ENCODE assay signal across 8 cellular contexts in genomic region chr9:21402387-21403247, GRCh38. TPM values are rescaled to one million over a fixed set of nuclear protein-coding genes. Genes with fewer than 3 reads are reported as not detected.
DNase-seq lines count a peak whose midpoint lies in the region; ATAC-seq lines count a peak whose summit lies in the region.

No MANE protein-coding gene starts in this region.

- POLR2A ChIA-PET in T-cell (lab: Charles Lee), result interaction anchor here in 1 of 2 donors (0.7 kb wide), 1 partner anchor 50 kb away, joined by 4 read pairs; no protein-coding TSS in a partner anchor

- H3K36me3 ChIP-seq in Karpas-422 (ENCODE audit: insufficient read depth, low read length), result no peaks in the 10 kb centered on the region

- H3K27ac Mint-ChIP-seq in T-cell, result no peak overlapping the region

- no peaks in the 10 kb centered on the region for H3K9me3 Mint-ChIP-seq in T-cell

- no peak overlapping the region for H3K4me2 ChIP-seq in Karpas-422 (ENCODE audit: low read depth, low read length, poor library complexity, severe bottlenecking)

- WGBS in right cardiac atrium, result 2% methylated on average over 53 of the region's 53 CpGs

- intact Hi-C loops in right cardiac atrium (cut with DNase I), result no loop called here

- no peaks in the 10 kb centered on the region for H3K9me3 ChIP-seq in right cardiac atrium (ENCODE audit: control insufficient read depth, low read length)
- no peaks in the 10 kb centered on the region for H3K9me3 ChIP-seq in Karpas-422 (ENCODE audit: low read length)

- peaks cover 0 to 9% (median 9%) of the 10 kb centered on the region in 3 donors for H3K4me1 Mint-ChIP-seq in T-cell

- peak; percentile 33 for DNase-seq in stimulated activated CD4-positive, alpha-beta T cell treated with anti-CD3 and anti-CD28 coated beads, Interleukin-15, amount 100 ng/mL, for 24 hours
- DNase-seq in stimulated activated CD4-positive, alpha-beta T cell treated with anti-CD3 and anti-CD28 coated beads, Interleukin-4, amount 100 ng/mL, for 24 hours, result no peak
- DNase-seq in T-cell (peak in 1 of 34 experiments; percentile 6), right cardiac atrium (peak in 2 of 3 donors; percentile 47 to 51), skeletal muscle cell (ENCODE audit: low read depth) (no peak), SKM-1 treated with dmso at 0.1 percent for 144 hours (lab: John Stamatoyannopoulos, UW; ENCODE audit: unreplicated experiment) (no peak), Karpas-422 (no peak)

- CTCF ChIA-PET in T-cell (lab: Charles Lee), result interaction anchor here in 1 of 2 donors (0.8 to 1.0 kb wide), 2 partner anchors 73 to 76 kb away, joined by 3 to 4 read pairs; no protein-coding TSS in a partner anchor

- no peaks in the 10 kb centered on the region for H3K79me2 ChIP-seq in Karpas-422 (ENCODE audit: low read length)

- H4K20me1 ChIP-seq in Karpas-422 (ENCODE audit: insufficient read depth, low read depth, low read length), result no peaks in the 10 kb centered on the region

- peak overlapping the region; percentile 40 to 62 (median 57) for H3K4me3 Mint-ChIP-seq in T-cell

- ATAC-seq in T-cell (replicated peaks in 1 of 4) (peak in 3 of 4 experiments; percentile 41 to 53 (median 43)), right cardiac atrium (no peak), GM21825 (IDR thresholded peaks at IDR 0.05; ENCODE audit: unreplicated experiment) (no peak)

- H3K9me2 ChIP-seq in Karpas-422 (replicated peaks; ENCODE audit: insufficient read depth, low read length), result no peaks in the 10 kb centered on the region

- H3K27me3 Mint-ChIP-seq in T-cell, result peaks cover 37 to 51% of the 10 kb centered on the region in 2 donors

- no peaks in the 10 kb centered on the region for H3K4me1 ChIP-seq in right cardiac atrium (ENCODE audit: control insufficient read depth, insufficient read depth, low read length)
- H3K4me1 ChIP-seq in Karpas-422 (ENCODE audit: low read length), result no peaks in the 10 kb centered on the region

- peak overlapping the region; percentile 16 for H3K4me3 ChIP-seq in right cardiac atrium (ENCODE audit: low read length)
- H3K4me3 ChIP-seq in skeletal muscle cell (ENCODE audit: low read depth, low read length), result peak overlapping the region; percentile 44
- no peak overlapping the region for H3K4me3 ChIP-seq in Karpas-422 (ENCODE audit: low read length)

- H3K27me3 ChIP-seq in right cardiac atrium (ENCODE audit: control insufficient read depth, insufficient read depth) (peaks cover 3% of the 10 kb centered on the region), Karpas-422 (ENCODE audit: low read length) (no peaks in the 10 kb centered on the region)

- no peaks in the 10 kb centered on the region for H3K36me3 Mint-ChIP-seq in T-cell

- no peak overlapping the region for H2AFZ ChIP-seq in Karpas-422 (ENCODE audit: low read length)

- H3K9ac ChIP-seq in Karpas-422 (ENCODE audit: low read length), result no peak overlapping the region

- H3K27ac ChIP-seq in right cardiac atrium (ENCODE audit: low read length) (no peak overlapping the region), Karpas-422 (ENCODE audit: low read length) (no peak overlapping the region)

RNA-seq across cellular contexts. Expression of gene IFNA8, which starts 6.3 kb away (rescaled TPM):
- total RNA-seq in T-cell (not detected), right cardiac atrium (not detected)
- not detected for polyA plus RNA-seq in right cardiac atrium
- total RNA-seq in Karpas-422 (2014; rRNA removed; shearing (Covaris generic); ENCODE audit: low replicate concordance), result not detected in 2 replicates

RNA-seq across cellular contexts. Expression of gene IFNA2, which starts 17.4 kb away (rescaled TPM):
- total RNA-seq in T-cell (not detected), right cardiac atrium (not detected)
- not detected for polyA plus RNA-seq in right cardiac atrium
- total RNA-seq in Karpas-422 (2014; rRNA removed; shearing (Covaris generic); ENCODE audit: low replicate concordance), result not detected in 2 replicates

RNA-seq across cellular contexts. Expression of gene IFNA13, which starts 34.8 kb away (rescaled TPM):
- total RNA-seq in T-cell (not detected), right cardiac atrium (not detected)
- polyA plus RNA-seq in right cardiac atrium, result not detected
- total RNA-seq in Karpas-422 (2014; rRNA removed; shearing (Covaris generic); ENCODE audit: low replicate concordance), result not detected in 2 replicates

RNA-seq across cellular contexts. Expression of gene IFNA1, which starts 37.6 kb away (rescaled TPM):
- total RNA-seq in T-cell (not detected), right cardiac atrium (not detected)
- not detected for polyA plus RNA-seq in right cardiac atrium
- total RNA-seq in Karpas-422 (2014; rRNA removed; shearing (Covaris generic); ENCODE audit: low replicate concordance), result not detected in 2 replicates

RNA-seq across cellular contexts. Expression of gene IFNA6, which starts 51.9 kb away (rescaled TPM):
- total RNA-seq in T-cell (not detected), right cardiac atrium (not detected)
- polyA plus RNA-seq in right cardiac atrium, result not detected
- not detected in 2 replicates for total RNA-seq in Karpas-422 (2014; rRNA removed; shearing (Covaris generic); ENCODE audit: low replicate concordance)

Comparison
In these comparisons a context has a peak if more than half of its experiments do, and no peak if none do; other contexts are left out.
1. DNase-seq: peak in stimulated activated CD4-positive, alpha-beta T cell treated with anti-CD3 and anti-CD28 coated beads, Interleukin-15, amount 100 ng/mL, for 24 hours (single experiment) and right cardiac atrium (2 of 3); none in stimulated activated CD4-positive, alpha-beta T cell treated with anti-CD3 and anti-CD28 coated beads, Interleukin-4, amount 100 ng/mL, for 24 hours (single experiment), skeletal muscle cell (single experiment), SKM-1 treated with dmso at 0.1 percent for 144 hours (single experiment) and Karpas-422 (single experiment).
2. ATAC-seq: peak in T-cell (3 of 4); none in right cardiac atrium (0 of 2) and GM21825 (single experiment).